ENCODE assay signal across 8 cellular contexts in genomic region chr3:157089455-157090221, GRCh38.
DNase-seq lines count a peak whose midpoint lies in the region; ATAC-seq and TF ChIP-seq lines count a peak whose summit lies in the region.

No MANE protein-coding gene starts in this region.

- H3K27me3 ChIP-seq in gastroesophageal sphincter, result no peaks in the 10 kb centered on the region
- H3K27me3 ChIP-seq in psoas muscle (ENCODE audit: insufficient read depth in 3 of 3, low read length in 2 of 3), result no peaks in the 10 kb centered on the region

- H3K27ac ChIP-seq in gastroesophageal sphincter, result peak overlapping the region; percentile 98 to 99 (median 99)
- H3K27ac ChIP-seq in psoas muscle, result peak overlapping the region; percentile 98

- intact Hi-C loops in psoas muscle (cut with DNase I), result loop anchor here (2.0 to 10.0 kb wide), 6 partner anchors 41 to 535 kb away; partner anchors contain the start of gene SSR3 (in 2 of the 2)

- ATAC-seq in HG03378 (IDR thresholded peaks at IDR 0.05; ENCODE audit: unreplicated experiment) (peak; percentile 16), gastroesophageal sphincter (peak; percentile 0), psoas muscle (peak in 2 of 4 donors; percentile 1 to 6)

- peak; percentile 13 to 14 for DNase-seq in activated CD4-positive, alpha-beta T cell treated with anti-CD3 and anti-CD28 coated beads for 24 hours (ENCODE audit: low read depth in 2 of 2)
- DNase-seq in activated CD4-positive, alpha-beta T cell treated with anti-CD3 and anti-CD28 coated beads for 1 hour, result no peak
- peak; percentile 50 to 56 for DNase-seq in activated CD4-positive, alpha-beta T cell treated with anti-CD3 and anti-CD28 coated beads, Interleukin-2, amount 50 U/mL, for 48 hours
- DNase-seq in psoas muscle (no peak), SKM-1 (lab: John Stamatoyannopoulos, UW; ENCODE audit: unreplicated experiment) (no peak), NCI-H526 treated with DMSO at 0.1 percent for 48 hours (lab: John Stamatoyannopoulos, UW) (no peak)

- H3K4me1 ChIP-seq in gastroesophageal sphincter (peaks cover 10 to 45% (median 33%) of the 10 kb centered on the region in 3 donors), psoas muscle (peaks cover 41% of the 10 kb centered on the region)

- H3K4me3 ChIP-seq in gastroesophageal sphincter (peak overlapping the region; percentile 4 to 69), psoas muscle (peak overlapping the region; percentile 72)

- TF ChIP-seq CTCF in gastroesophageal sphincter (IDR thresholded peaks at IDR 0.05) (no peak), psoas muscle (IDR thresholded peaks at IDR 0.05) (no peak)

- TF ChIP-seq EP300 in gastroesophageal sphincter (IDR thresholded peaks at IDR 0.05), result no peak

- H3K9me3 ChIP-seq in gastroesophageal sphincter (no peaks in the 10 kb centered on the region), psoas muscle (no peaks in the 10 kb centered on the region)

- H3K36me3 ChIP-seq in gastroesophageal sphincter (no peaks in the 10 kb centered on the region), psoas muscle (ENCODE audit: insufficient read depth in 1 of 2, low read depth in 1 of 2) (no peaks in the 10 kb centered on the region)

- WGBS in gastroesophageal sphincter (ENCODE audit: low coverage in 1 of 2), 2 donors, result 11 to 21% methylated on average over 5 to 17 of the region's 18 CpGs
- WGBS in psoas muscle, 3 donors, result 36 to 46% (median 44%) methylated on average over 18 of the region's 18 CpGs

- no peak for TF ChIP-seq POLR2A in gastroesophageal sphincter (IDR thresholded peaks at IDR 0.05)

Comparison
In these comparisons a context has a peak if more than half of its experiments do, and no peak if none do; other contexts are left out.
1. DNase-seq: peak in activated CD4-positive, alpha-beta T cell treated with anti-CD3 and anti-CD28 coated beads for 24 hours (2 of 2) and activated CD4-positive, alpha-beta T cell treated with anti-CD3 and anti-CD28 coated beads, Interleukin-2, amount 50 U/mL, for 48 hours (2 of 2); none in activated CD4-positive, alpha-beta T cell treated with anti-CD3 and anti-CD28 coated beads for 1 hour (single experiment), psoas muscle (0 of 2), SKM-1 (single experiment) and NCI-H526 treated with DMSO at 0.1 percent for 48 hours (single experiment).